Comparison of ENCODE assay signal across 10 cellular contexts in genomic region chr11:126281666-126282175, GRCh38. TPM values are rescaled to one million over a fixed set of nuclear protein-coding genes. Genes with fewer than 3 reads are reported as not detected.
A peak's percentile ranks its signal among the peaks of the same experiment; 100 is the strongest.
DNase-seq lines count a peak whose midpoint lies in the region; ATAC-seq and TF ChIP-seq lines count a peak whose summit lies in the region.
"Had no signal": no experiment of that assay in that cellular context is flagged by ENCODE, and none has a peak within 500 bp of the region (broad histone marks: within the 10 kb centered on the region; RNA-seq: fewer than 3 reads in every experiment).

No MANE protein-coding gene starts in this region.

- peak overlapping the region; percentile 88 for H3K4me3 Mint-ChIP-seq in activated CD4-positive, alpha-beta T cell treated with anti-CD3 and anti-CD28 coated beads, Interleukin-2, amount 10 ng/mL, durations not matched to agents 7 days and 5 days
- peak overlapping the region; percentile 98 for H3K4me3 Mint-ChIP-seq in activated naive CD8-positive, alpha-beta T cell treated with anti-CD3 and anti-CD28 coated beads, Interleukin-2, amount 10 ng/mL, durations not matched to agents 7 days and 5 days

- POLR2A ChIA-PET in activated CD4-positive, alpha-beta T cell treated with anti-CD3 and anti-CD28 coated beads, Interleukin-2, amount 10 ng/mL, durations not matched to agents 7 days and 5 days (lab: Charles Lee) = interaction anchor here (0.9 kb wide), 1 partner anchor 13 kb away, joined by 3 read pairs; the partner anchor contains the start of genes FOXRED1 and SRPRA
- POLR2A ChIA-PET in activated naive CD8-positive, alpha-beta T cell treated with anti-CD3 and anti-CD28 coated beads, Interleukin-2, amount 10 ng/mL, durations not matched to agents 7 days and 5 days (lab: Charles Lee) = interaction anchor here (1.0 to 4.9 kb wide), 4 partner anchors 10 to 394 kb away, joined by 3 to 52 read pairs (median 6); partner anchors contain the start of genes FOXRED1, HYLS1 and SRPRA

- peaks cover 48% of the 10 kb centered on the region for H3K4me1 ChIP-seq in lower lobe of right lung
- peaks cover 28% of the 10 kb centered on the region for H3K4me1 ChIP-seq in suprapubic skin

- WGBS in suprapubic skin = 90% methylated on average over 10 of the region's 10 CpGs

- no peak for TF ChIP-seq POLR2A in suprapubic skin (IDR thresholded peaks at IDR 0.05)

- ATAC-seq in activated naive CD8-positive, alpha-beta T cell treated with anti-CD3 and anti-CD28 coated beads, Interleukin-2, amount 10 ng/mL, durations not matched to agents 7 days and 5 days (ENCODE audit: low read depth) = no peak
- ATAC-seq in lower lobe of right lung (no peak), HG03439 (IDR thresholded peaks at IDR 0.05; ENCODE audit: unreplicated experiment) (no peak), GM21528 (IDR thresholded peaks at IDR 0.05; ENCODE audit: low FRiP score, unreplicated experiment) (no peak)

- H3K9me3 Mint-ChIP-seq in activated CD4-positive, alpha-beta T cell treated with anti-CD3 and anti-CD28 coated beads, Interleukin-2, amount 10 ng/mL, durations not matched to agents 7 days and 5 days = no peaks in the 10 kb centered on the region
- no peaks in the 10 kb centered on the region for H3K9me3 Mint-ChIP-seq in activated naive CD8-positive, alpha-beta T cell treated with anti-CD3 and anti-CD28 coated beads, Interleukin-2, amount 10 ng/mL, durations not matched to agents 7 days and 5 days

- H3K27me3 ChIP-seq in lower lobe of right lung (ENCODE audit: low read depth) = no peaks in the 10 kb centered on the region
- H3K27me3 ChIP-seq in suprapubic skin = no peaks in the 10 kb centered on the region

- TF ChIP-seq EP300 in suprapubic skin (IDR thresholded peaks at IDR 0.05) = no peak

- no peaks in the 10 kb centered on the region for H3K27me3 Mint-ChIP-seq in activated CD4-positive, alpha-beta T cell treated with anti-CD3 and anti-CD28 coated beads, Interleukin-2, amount 10 ng/mL, durations not matched to agents 7 days and 5 days
- H3K27me3 Mint-ChIP-seq in activated naive CD8-positive, alpha-beta T cell treated with anti-CD3 and anti-CD28 coated beads, Interleukin-2, amount 10 ng/mL, durations not matched to agents 7 days and 5 days = no peaks in the 10 kb centered on the region

- H3K27ac ChIP-seq in lower lobe of right lung (peak overlapping the region; percentile 94), suprapubic skin (no peak overlapping the region)

- no peak for DNase-seq in activated CD4-positive, alpha-beta T cell treated with anti-CD3 and anti-CD28 coated beads, Interleukin-2, amount 10 ng/mL, durations not matched to agents 7 days and 5 days
- DNase-seq in activated CD4-positive, alpha-beta T cell treated with anti-CD3 and anti-CD28 coated beads, Interleukin-2, amount 50 U/mL, for 4 hours = no peak
- no peak for DNase-seq in activated naive CD8-positive, alpha-beta T cell treated with anti-CD3 and anti-CD28 coated beads, Interleukin-2, amount 10 ng/mL, durations not matched to agents 7 days and 5 days
- DNase-seq in lower lobe of right lung (no peak), suprapubic skin (ENCODE audit: low spot score in 2 of 2) (peak in 1 of 2 donors; percentile 67), NCI-H345 treated with DMSO at 0.1 percent for 48 hours (lab: John Stamatoyannopoulos, UW; ENCODE audit: unreplicated experiment) (no peak)
- DNase-seq: activated CD4-positive, CD25-positive, alpha-beta regulatory T cell had no signal

- H3K4me1 Mint-ChIP-seq in activated CD4-positive, alpha-beta T cell treated with anti-CD3 and anti-CD28 coated beads, Interleukin-2, amount 10 ng/mL, durations not matched to agents 7 days and 5 days = peaks cover 47% of the 10 kb centered on the region
- peaks cover 34% of the 10 kb centered on the region for H3K4me1 Mint-ChIP-seq in activated naive CD8-positive, alpha-beta T cell treated with anti-CD3 and anti-CD28 coated beads, Interleukin-2, amount 10 ng/mL, durations not matched to agents 7 days and 5 days

- no peaks in the 10 kb centered on the region for H3K9me3 ChIP-seq in lower lobe of right lung
- H3K9me3 ChIP-seq in suprapubic skin = no peaks in the 10 kb centered on the region
- H3K9me3 ChIP-seq: mucosa of descending colon had no signal

- H3K36me3 ChIP-seq in lower lobe of right lung = peaks cover 15% of the 10 kb centered on the region
- peaks cover 8% of the 10 kb centered on the region for H3K36me3 ChIP-seq in suprapubic skin

- peak overlapping the region; percentile 95 for H3K27ac Mint-ChIP-seq in activated CD4-positive, alpha-beta T cell treated with anti-CD3 and anti-CD28 coated beads, Interleukin-2, amount 10 ng/mL, durations not matched to agents 7 days and 5 days
- H3K27ac Mint-ChIP-seq in activated naive CD8-positive, alpha-beta T cell treated with anti-CD3 and anti-CD28 coated beads, Interleukin-2, amount 10 ng/mL, durations not matched to agents 7 days and 5 days = peak overlapping the region; percentile 92

- intact Hi-C loops in lower lobe of right lung (cut with DNase I) = no loop called here

- no peak for TF ChIP-seq CTCF in lower lobe of right lung (IDR thresholded peaks at IDR 0.05)
- no peak for TF ChIP-seq CTCF in suprapubic skin (IDR thresholded peaks at IDR 0.05)

- H3K36me3 Mint-ChIP-seq in activated CD4-positive, alpha-beta T cell treated with anti-CD3 and anti-CD28 coated beads, Interleukin-2, amount 10 ng/mL, durations not matched to agents 7 days and 5 days (ENCODE audit: low read depth) = peaks cover 9% of the 10 kb centered on the region
- H3K36me3 Mint-ChIP-seq in activated naive CD8-positive, alpha-beta T cell treated with anti-CD3 and anti-CD28 coated beads, Interleukin-2, amount 10 ng/mL, durations not matched to agents 7 days and 5 days = peaks cover 15% of the 10 kb centered on the region

- CTCF ChIA-PET in activated CD4-positive, alpha-beta T cell treated with anti-CD3 and anti-CD28 coated beads, Interleukin-2, amount 10 ng/mL, durations not matched to agents 7 days and 5 days (lab: Charles Lee) = interaction anchor here (0.8 to 1.7 kb wide), 6 partner anchors 9 to 70 kb away, joined by 3 to 14 read pairs (median 4); partner anchors contain the start of genes FAM118B and RPUSD4

- H3K4me3 ChIP-seq in lower lobe of right lung = peak overlapping the region; percentile 83
- peak overlapping the region; percentile 72 for H3K4me3 ChIP-seq in suprapubic skin

RNA-seq across cellular contexts. Expression of gene TIRAP, which starts 1.2 kb away (rescaled TPM):
- 10 to 100 TPM; 13.5 to 14.0 TPM for total RNA-seq in activated CD4-positive, alpha-beta T cell treated with anti-CD3 and anti-CD28 coated beads, Interleukin-2, amount 10 ng/mL, durations not matched to agents 7 days and 5 days
- total RNA-seq in activated naive CD8-positive, alpha-beta T cell treated with anti-CD3 and anti-CD28 coated beads, Interleukin-2, amount 10 ng/mL, durations not matched to agents 7 days and 5 days = 10 to 100 TPM; 15.6 to 18.8 TPM
- total RNA-seq in lower lobe of right lung (15.2 TPM), suprapubic skin (10 to 100 TPM in 3 of 4 donors, 1 to 10 TPM in 1; 8.6 to 15.2 (median 12.6) TPM)

RNA-seq across cellular contexts. Expression of gene FOXRED1, which starts 12.8 kb away (rescaled TPM):
- total RNA-seq in activated CD4-positive, alpha-beta T cell treated with anti-CD3 and anti-CD28 coated beads, Interleukin-2, amount 10 ng/mL, durations not matched to agents 7 days and 5 days = 10 to 100 TPM; 34.8 to 43.4 TPM
- 10 to 100 TPM; 37.4 to 38.5 TPM for total RNA-seq in activated naive CD8-positive, alpha-beta T cell treated with anti-CD3 and anti-CD28 coated beads, Interleukin-2, amount 10 ng/mL, durations not matched to agents 7 days and 5 days
- total RNA-seq in lower lobe of right lung = 16.6 TPM
- 10 to 100 TPM in 3 of 4 donors, 1 to 10 TPM in 1; 7.7 to 22.9 (median 18.9) TPM for total RNA-seq in suprapubic skin

RNA-seq across cellular contexts. Expression of gene SRPRA, which starts 13.0 kb away (rescaled TPM):
- 100 to 1,000 TPM; 107 to 110 TPM for total RNA-seq in activated CD4-positive, alpha-beta T cell treated with anti-CD3 and anti-CD28 coated beads, Interleukin-2, amount 10 ng/mL, durations not matched to agents 7 days and 5 days
- 100 to 1,000 TPM; 110 TPM for total RNA-seq in activated naive CD8-positive, alpha-beta T cell treated with anti-CD3 and anti-CD28 coated beads, Interleukin-2, amount 10 ng/mL, durations not matched to agents 7 days and 5 days
- total RNA-seq in lower lobe of right lung (108 TPM), suprapubic skin (100 to 1,000 TPM in 1 of 4 donors, 10 to 100 TPM in 3; 84.9 to 108 (median 97.0) TPM)

RNA-seq across cellular contexts. Expression of gene DCPS, which starts 22.1 kb away (rescaled TPM):
- 10 to 100 TPM; 33.1 to 33.5 TPM for total RNA-seq in activated CD4-positive, alpha-beta T cell treated with anti-CD3 and anti-CD28 coated beads, Interleukin-2, amount 10 ng/mL, durations not matched to agents 7 days and 5 days
- total RNA-seq in activated naive CD8-positive, alpha-beta T cell treated with anti-CD3 and anti-CD28 coated beads, Interleukin-2, amount 10 ng/mL, durations not matched to agents 7 days and 5 days = 10 to 100 TPM; 27.4 to 29.1 TPM
- total RNA-seq in lower lobe of right lung (14.7 TPM), suprapubic skin (10 to 100 TPM; 15.4 to 19.1 (median 17.8) TPM)
